Comparison of ENCODE assay signal across 8 cellular contexts in the genomic region with DNA sequence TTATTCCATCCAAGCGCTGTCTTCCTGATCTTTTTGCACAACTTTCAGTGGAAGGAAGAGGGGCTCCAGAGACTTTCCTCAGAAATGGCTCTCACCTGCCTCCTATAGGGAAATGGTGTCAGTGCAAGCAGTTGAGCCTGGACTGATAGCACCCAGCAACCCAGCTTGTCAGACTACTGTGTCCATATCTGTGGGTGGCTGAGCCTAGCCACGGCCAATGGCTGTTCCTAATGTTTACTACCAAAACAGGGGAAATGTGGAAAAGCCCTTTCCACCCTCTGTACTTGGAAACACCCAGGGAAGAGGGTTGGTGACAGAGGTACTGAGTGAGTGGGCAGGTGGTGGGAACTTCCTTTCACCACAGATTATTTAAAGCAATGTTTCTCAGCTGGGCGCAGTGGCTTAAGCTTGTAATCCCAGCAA. TPM values are rescaled to one million over a fixed set of nuclear protein-coding genes. Genes with fewer than 3 reads are reported as not detected.
DNase-seq lines count a peak whose midpoint lies in the region; ATAC-seq and TF ChIP-seq lines count a peak whose summit lies in the region.

No MANE protein-coding gene starts in this region.

- peak; percentile 6 for DNase-seq in activated naive CD4-positive, alpha-beta T cell treated with Interleukin-2 at 50 U/mL for 16 hours
- DNase-seq in activated naive CD4-positive, alpha-beta T cell treated with anti-CD3 and anti-CD28 coated beads, Interleukin-2, amount 50 U/mL, for 16 hours, result no peak
- DNase-seq in LHCN-M2 (ENCODE audit: low read depth) (peak; percentile 79), epithelial cell of proximal tubule (ENCODE audit: low read depth) (no peak), myocyte (ENCODE audit: low read depth) (peak; percentile 90), NCI-H2029 treated with DMSO at 0.1 percent for 48 hours (lab: John Stamatoyannopoulos, UW) (no peak), NCI-H187 treated with DMSO at 0.1 percent for 48 hours (lab: John Stamatoyannopoulos, UW) (no peak)

- peak; percentile 85 for TF ChIP-seq CTCF in epithelial cell of proximal tubule (conservative IDR thresholded peaks at IDR 0.05; ENCODE audit: low read depth, low read length)

- no peak overlapping the region for H3K4me3 ChIP-seq in epithelial cell of proximal tubule (ENCODE audit: low read depth, low read length)

- ATAC-seq in SK-N-SH treated with all-trans-retinoic acid at 6 μM for 48 hours, result peak; percentile 81

TF ChIP-seq in SK-N-SH treated with all-trans-retinoic acid at 6 μM for 48 hours, 23 proteins besides CTCF, POLR2A, EP300 and RAD21:
- TF ChIP-seq TOX (CRISPR knock-in tag; IDR thresholded peaks at IDR 0.05; ENCODE audit: borderline replicate concordance) (no peak), ARNTL (CRISPR knock-in tag; IDR thresholded peaks at IDR 0.05; ENCODE audit: borderline replicate concordance, low read depth) (no peak), TCF4 (CRISPR knock-in tag; IDR thresholded peaks at IDR 0.05; ENCODE audit: borderline replicate concordance) (no peak), ZFP30 (CRISPR knock-in tag; IDR thresholded peaks at IDR 0.05) (no peak), OSR1 (CRISPR knock-in tag; IDR thresholded peaks at IDR 0.05) (no peak), BACH2 (CRISPR knock-in tag; IDR thresholded peaks at IDR 0.05; ENCODE audit: borderline replicate concordance) (no peak), ISL1 (CRISPR knock-in tag; IDR thresholded peaks at IDR 0.05) (no peak), ZC3H10 (CRISPR knock-in tag; IDR thresholded peaks at IDR 0.05) (no peak), SNAI2 (CRISPR knock-in tag; IDR thresholded peaks at IDR 0.05) (no peak), GLIS3 (CRISPR knock-in tag; IDR thresholded peaks at IDR 0.05) (no peak), ZFP3 (CRISPR knock-in tag; IDR thresholded peaks at IDR 0.05) (no peak), ZNF70 (CRISPR knock-in tag; IDR thresholded peaks at IDR 0.05) (no peak), PPARA (CRISPR knock-in tag; IDR thresholded peaks at IDR 0.05; ENCODE audit: borderline replicate concordance) (no peak), RARB (CRISPR knock-in tag; IDR thresholded peaks at IDR 0.05) (no peak)
- TF ChIP-seq, protein P1, sequence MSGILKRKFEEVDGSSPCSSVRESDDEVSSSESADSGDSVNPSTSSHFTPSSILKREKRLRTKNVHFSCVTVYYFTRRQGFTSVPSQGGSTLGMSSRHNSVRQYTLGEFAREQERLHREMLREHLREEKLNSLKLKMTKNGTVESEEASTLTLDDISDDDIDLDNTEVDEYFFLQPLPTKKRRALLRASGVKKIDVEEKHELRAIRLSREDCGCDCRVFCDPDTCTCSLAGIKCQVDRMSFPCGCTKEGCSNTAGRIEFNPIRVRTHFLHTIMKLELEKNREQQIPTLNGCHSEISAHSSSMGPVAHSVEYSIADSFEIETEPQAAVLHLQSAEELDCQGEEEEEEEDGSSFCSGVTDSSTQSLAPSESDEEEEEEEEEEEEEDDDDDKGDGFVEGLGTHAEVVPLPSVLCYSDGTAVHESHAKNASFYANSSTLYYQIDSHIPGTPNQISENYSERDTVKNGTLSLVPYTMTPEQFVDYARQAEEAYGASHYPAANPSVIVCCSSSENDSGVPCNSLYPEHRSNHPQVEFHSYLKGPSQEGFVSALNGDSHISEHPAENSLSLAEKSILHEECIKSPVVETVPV (CRISPR knock-in tag; IDR thresholded peaks at IDR 0.05), result no peak
- TF ChIP-seq, protein P2, sequence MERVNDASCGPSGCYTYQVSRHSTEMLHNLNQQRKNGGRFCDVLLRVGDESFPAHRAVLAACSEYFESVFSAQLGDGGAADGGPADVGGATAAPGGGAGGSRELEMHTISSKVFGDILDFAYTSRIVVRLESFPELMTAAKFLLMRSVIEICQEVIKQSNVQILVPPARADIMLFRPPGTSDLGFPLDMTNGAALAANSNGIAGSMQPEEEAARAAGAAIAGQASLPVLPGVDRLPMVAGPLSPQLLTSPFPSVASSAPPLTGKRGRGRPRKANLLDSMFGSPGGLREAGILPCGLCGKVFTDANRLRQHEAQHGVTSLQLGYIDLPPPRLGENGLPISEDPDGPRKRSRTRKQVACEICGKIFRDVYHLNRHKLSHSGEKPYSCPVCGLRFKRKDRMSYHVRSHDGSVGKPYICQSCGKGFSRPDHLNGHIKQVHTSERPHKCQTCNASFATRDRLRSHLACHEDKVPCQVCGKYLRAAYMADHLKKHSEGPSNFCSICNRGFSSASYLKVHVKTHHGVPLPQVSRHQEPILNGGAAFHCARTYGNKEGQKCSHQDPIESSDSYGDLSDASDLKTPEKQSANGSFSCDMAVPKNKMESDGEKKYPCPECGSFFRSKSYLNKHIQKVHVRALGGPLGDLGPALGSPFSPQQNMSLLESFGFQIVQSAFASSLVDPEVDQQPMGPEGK (CRISPR knock-in tag; IDR thresholded peaks at IDR 0.05; ENCODE audit: borderline replicate concordance), result no peak
TF ChIP-seq in SK-N-SH treated with all-trans-retinoic acid at 6 μM for 48 hours: peak in this region for 0.

RNA-seq across cellular contexts. Expression of a gene that starts 4.3 kb away (rescaled TPM):
- total RNA-seq in LHCN-M2 (2014; rRNA removed) (136 TPM in 2 replicates), epithelial cell of proximal tubule (79.3 and 111 TPM in 2 replicates), myocyte (153 and 155 TPM in 2 replicates)
- 178 TPM for polyA plus RNA-seq in LHCN-M2 (2012)
- polyA plus RNA-seq in myocyte (2012), result 268 TPM

RNA-seq across cellular contexts. Expression of a gene that starts 7.2 kb away (rescaled TPM):
- total RNA-seq in LHCN-M2 (2014; rRNA removed) (not detected in 2 replicates), epithelial cell of proximal tubule (1.0 and 2.2 TPM in 2 replicates), myocyte (0.13 TPM in 1 of 2 replicates, not detected in the other)
- polyA plus RNA-seq in LHCN-M2 (2012), result 0.09 TPM
- polyA plus RNA-seq in myocyte (2012), result 0.04 TPM

RNA-seq across cellular contexts. Expression of a gene that starts 55.3 kb away (rescaled TPM):
- total RNA-seq in LHCN-M2 (2014; rRNA removed) (not detected in 2 replicates), epithelial cell of proximal tubule (not detected in 2 replicates), myocyte (not detected in 2 replicates)
- polyA plus RNA-seq in LHCN-M2 (2012), result not detected
- not detected for polyA plus RNA-seq in myocyte (2012)

Comparison
In these comparisons a context has a peak if more than half of its experiments do, and no peak if none do; other contexts are left out.
1. DNase-seq: peak in activated naive CD4-positive, alpha-beta T cell treated with Interleukin-2 at 50 U/mL for 16 hours (single experiment), LHCN-M2 (single experiment) and myocyte (single experiment); none in activated naive CD4-positive, alpha-beta T cell treated with anti-CD3 and anti-CD28 coated beads, Interleukin-2, amount 50 U/mL, for 16 hours (single experiment), epithelial cell of proximal tubule (single experiment), NCI-H2029 treated with DMSO at 0.1 percent for 48 hours (single experiment) and NCI-H187 treated with DMSO at 0.1 percent for 48 hours (single experiment).